Comparison of ENCODE assay signal across 16 cellular contexts in the genomic region with DNA sequence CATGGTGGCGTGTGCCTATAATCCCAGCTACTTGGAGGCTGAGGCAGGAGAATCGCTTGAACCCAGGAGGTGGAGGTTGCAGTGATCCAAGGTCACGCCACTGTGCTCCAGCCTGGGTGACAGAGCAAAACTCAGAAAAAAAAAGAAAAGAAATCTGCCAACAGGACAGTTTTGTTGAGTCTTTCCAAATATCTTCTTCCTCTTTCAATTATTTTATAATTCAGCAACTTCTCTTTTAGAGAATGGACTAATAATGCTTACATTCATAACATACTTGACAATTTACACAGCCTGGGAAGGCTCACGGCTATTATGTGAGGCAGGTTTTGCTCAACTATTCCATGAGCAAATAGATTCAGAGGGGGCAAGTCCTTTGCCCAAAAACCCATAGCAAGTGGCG. TPM values are rescaled to one million over a fixed set of nuclear protein-coding genes. Genes with fewer than 3 reads are reported as not detected.
"Had no signal": no experiment of that assay in that cellular context is flagged by ENCODE, and none has a peak within 500 bp of the region (broad histone marks: within the 10 kb centered on the region; RNA-seq: fewer than 3 reads in every experiment).

No MANE protein-coding gene starts in this region.

- H3K9me3 Mint-ChIP-seq: activated CD4-positive, alpha-beta T cell treated with anti-CD3 and anti-CD28 coated beads, Interleukin-2, amount 10 ng/mL, durations not matched to agents 24 days and 14 days; activated T-helper 2 cell treated with anti-CD3 and anti-CD28 coated beads, Interferon-gamma antibody, Interleukin-2, Interleukin-4, amounts not matched to agents 10 μg/mL and 5 μg/mL and 100 μg/mL, durations not matched to agents 14 hours and 24 hours and 36 hours; endodermal cell had no signal

- H3K27ac ChIP-seq: body of pancreas, hepatocyte, parathyroid adenoma, WERI-Rb-1 had no signal

- H3K9me3 ChIP-seq: adrenal gland, body of pancreas, upper lobe of left lung had no signal

- H3K36me3 ChIP-seq: adrenal gland, upper lobe of left lung, WERI-Rb-1 had no signal

- H3K4me1 Mint-ChIP-seq: endodermal cell had no signal

- H3K27ac Mint-ChIP-seq: activated CD4-positive, alpha-beta T cell treated with anti-CD3 and anti-CD28 coated beads, Interleukin-2, amount 10 ng/mL, durations not matched to agents 24 days and 14 days; activated T-helper 2 cell treated with anti-CD3 and anti-CD28 coated beads, Interferon-gamma antibody, Interleukin-2, Interleukin-4, amounts not matched to agents 10 μg/mL and 5 μg/mL and 100 μg/mL, durations not matched to agents 14 hours and 24 hours and 36 hours; endodermal cell had no signal

- H3K27me3 ChIP-seq: adrenal gland, body of pancreas, hepatocyte, upper lobe of left lung had no signal

- ATAC-seq: body of pancreas had no signal

- DNase-seq: activated CD4-positive, alpha-beta T cell treated with anti-CD3 and anti-CD28 coated beads, Interleukin-2, amount 10 ng/mL, durations not matched to agents 24 days and 14 days; activated naive CD4-positive, alpha-beta T cell treated with anti-CD3 and anti-CD28 coated beads, Interleukin-2, amount 50 U/mL, for 16 hours; adrenal gland; body of pancreas; endodermal cell; erythroblast; kidney; stimulated activated CD4-positive, alpha-beta T cell treated with anti-CD3 and anti-CD28 coated beads, Interleukin-2, amount 100 ng/mL, for 24 hours; stimulated activated naive CD4-positive, alpha-beta T cell treated with Interleukin-2 at 50 U/mL for 16 hours; T-helper 1 cell; upper lobe of left lung; WERI-Rb-1 had no signal

- H3K4me3 Mint-ChIP-seq: activated CD4-positive, alpha-beta T cell treated with anti-CD3 and anti-CD28 coated beads, Interleukin-2, amount 10 ng/mL, durations not matched to agents 24 days and 14 days; endodermal cell had no signal

- H3K4me1 ChIP-seq: body of pancreas, parathyroid adenoma had no signal

- H3K4me3 ChIP-seq: adrenal gland, body of pancreas, hepatocyte, upper lobe of left lung had no signal

RNA-seq across cellular contexts. Expression of gene CNR2, which starts 18.1 kb away (rescaled TPM):
- total RNA-seq: activated CD4-positive, alpha-beta T cell treated with anti-CD3 and anti-CD28 coated beads, Interleukin-2, amount 10 ng/mL, durations not matched to agents 24 days and 14 days; body of pancreas; dermis microvascular lymphatic vessel endothelial cell; endodermal cell; hepatocyte had no signal
- polyA plus RNA-seq: hepatocyte had no signal
